ENCODE assay signal across 8 cellular contexts in the genomic region with DNA sequence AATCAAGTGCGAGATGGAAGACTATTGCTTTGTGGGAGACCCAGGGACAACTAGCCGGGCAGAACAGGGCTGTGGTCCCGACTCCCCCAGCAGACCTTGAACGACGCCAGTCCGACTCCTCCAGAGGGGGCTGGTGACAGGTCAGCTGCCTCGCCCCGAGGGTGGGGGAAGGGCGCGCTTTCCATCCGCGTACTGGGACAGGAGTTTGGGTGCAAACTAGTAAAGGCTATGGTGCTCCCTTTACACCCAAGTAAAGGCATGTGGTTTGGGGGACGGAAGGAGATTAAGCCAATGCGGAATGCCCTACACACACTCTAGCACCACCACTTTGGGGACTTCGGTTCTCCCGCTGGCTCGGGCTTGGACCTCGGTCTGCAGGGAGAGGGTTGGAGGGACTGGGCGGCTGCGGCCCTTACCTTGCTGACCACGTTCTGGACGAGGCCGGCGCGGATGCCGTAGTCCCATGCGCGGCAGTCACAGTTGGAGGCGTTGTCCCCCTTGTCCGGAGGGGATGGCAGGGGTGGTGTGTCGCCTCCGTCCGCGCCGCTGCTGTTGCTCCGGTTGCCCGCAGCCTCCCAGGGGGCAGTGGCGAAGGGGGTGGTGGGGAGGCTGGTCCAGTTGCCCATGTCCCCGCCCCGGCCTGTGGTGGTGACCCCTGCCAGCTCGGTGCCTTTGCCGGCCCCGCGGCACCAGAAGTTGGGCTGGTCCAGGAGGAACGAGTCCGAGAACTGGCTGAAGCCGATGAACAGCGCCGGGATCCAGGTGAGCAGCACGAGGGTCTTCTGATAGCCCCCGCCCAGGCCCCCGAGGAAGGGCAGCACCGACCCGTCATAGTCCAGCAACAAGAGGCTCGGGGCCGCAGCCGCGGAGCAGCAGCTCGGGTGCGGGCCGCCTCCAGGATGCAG.
DNase-seq lines count a peak whose midpoint lies in the region; ATAC-seq and TF ChIP-seq lines count a peak whose summit lies in the region.

No MANE protein-coding gene starts in this region.

- no peak for ATAC-seq in GM19351 (IDR thresholded peaks at IDR 0.05; ENCODE audit: unreplicated experiment)
- no peak for ATAC-seq in GM21367 (IDR thresholded peaks at IDR 0.05; ENCODE audit: unreplicated experiment)

- H3K27me3 ChIP-seq in endocrine pancreas (ENCODE audit: control insufficient read depth, insufficient read depth, low read length) = peaks cover 3% of the 10 kb centered on the region
- peaks cover 0 to 3% of the 10 kb centered on the region in 2 donors for H3K27me3 ChIP-seq in mucosa of rectum (ENCODE audit: control insufficient read depth in 2 of 2, insufficient read depth in 2 of 2, low read length in 2 of 2)

- H3K4me1 ChIP-seq in endocrine pancreas (ENCODE audit: control insufficient read depth, insufficient read depth, low read length) (no peaks in the 10 kb centered on the region), mucosa of rectum (ENCODE audit: control insufficient read depth in 2 of 2, insufficient read depth in 2 of 2, low read length in 2 of 2) (peaks cover 19% of the 10 kb centered on the region in 2 donors)

- H3K4me3 ChIP-seq in endocrine pancreas (ENCODE audit: control insufficient read depth, insufficient read depth, low read length) (peak overlapping the region; percentile 2), mucosa of rectum (ENCODE audit: low read length in 2 of 2) (peak overlapping the region; percentile 89 to 91)

- TF ChIP-seq CTCF in GM10266 (IDR thresholded peaks at IDR 0.05; ENCODE audit: control insufficient read depth, insufficient read depth, low read depth, missing control alignments) = no peak

- H3K9me3 ChIP-seq in endocrine pancreas (ENCODE audit: control insufficient read depth, low read length) (no peaks in the 10 kb centered on the region), mucosa of rectum (ENCODE audit: control insufficient read depth in 2 of 2, low read length in 2 of 2) (no peaks in the 10 kb centered on the region)

- DNase-seq in GM10266 (ENCODE audit: extremely low spot score) = peak; percentile 30
- peak; percentile 54 for DNase-seq in OCI-M1 (lab: John Stamatoyannopoulos, UW)
- DNase-seq in NCI-H2171 treated with DMSO at 0.1 percent for 48 hours (lab: John Stamatoyannopoulos, UW) = no peak
- no peak for DNase-seq in NCI-H2227 (lab: John Stamatoyannopoulos, UW; ENCODE audit: unreplicated experiment)

- H3K36me3 ChIP-seq in endocrine pancreas (ENCODE audit: control insufficient read depth, insufficient read depth, low read length) = no peaks in the 10 kb centered on the region
- H3K36me3 ChIP-seq in mucosa of rectum (ENCODE audit: control insufficient read depth in 2 of 2, insufficient read depth in 2 of 2, low read length in 2 of 2) = no peaks in the 10 kb centered on the region

- peak overlapping the region; percentile 68 to 72 for H3K27ac ChIP-seq in mucosa of rectum (ENCODE audit: low read depth in 2 of 2, low read length in 2 of 2)

- no peak overlapping the region for H3K9ac ChIP-seq in endocrine pancreas (ENCODE audit: control insufficient read depth, insufficient read depth, low read length)
- peak overlapping the region; percentile 76 to 80 for H3K9ac ChIP-seq in mucosa of rectum (ENCODE audit: low read depth in 1 of 2, low read length in 2 of 2)

Comparison
In these comparisons a context has a peak if more than half of its experiments do, and no peak if none do; other contexts are left out.
1. DNase-seq: peak in GM10266 (single experiment) and OCI-M1 (single experiment); none in NCI-H2171 treated with DMSO at 0.1 percent for 48 hours (single experiment) and NCI-H2227 (single experiment).